In genomic region chr3:52446631-52447511, GRCh38 we compare ENCODE assay signal across 1 cellular context.
TF ChIP-seq lines count a peak whose summit lies in the region.

No MANE protein-coding gene starts in this region.

TF ChIP-seq in HepG2, 621 proteins besides CTCF, POLR2A, EP300 and RAD21 (continued from another document and continues in another):
- TF ChIP-seq ZNF282 (IDR thresholded peaks at IDR 0.05; ENCODE audit: partially characterized antibody) = no peak
- TF ChIP-seq ZNF224 (CRISPR knock-in tag; IDR thresholded peaks at IDR 0.05) = no peak
- no peak for TF ChIP-seq TEAD3 (CRISPR knock-in tag; optimal IDR thresholded peaks at IDR 0.05; ENCODE audit: borderline replicate concordance)
- TF ChIP-seq, protein P1, sequence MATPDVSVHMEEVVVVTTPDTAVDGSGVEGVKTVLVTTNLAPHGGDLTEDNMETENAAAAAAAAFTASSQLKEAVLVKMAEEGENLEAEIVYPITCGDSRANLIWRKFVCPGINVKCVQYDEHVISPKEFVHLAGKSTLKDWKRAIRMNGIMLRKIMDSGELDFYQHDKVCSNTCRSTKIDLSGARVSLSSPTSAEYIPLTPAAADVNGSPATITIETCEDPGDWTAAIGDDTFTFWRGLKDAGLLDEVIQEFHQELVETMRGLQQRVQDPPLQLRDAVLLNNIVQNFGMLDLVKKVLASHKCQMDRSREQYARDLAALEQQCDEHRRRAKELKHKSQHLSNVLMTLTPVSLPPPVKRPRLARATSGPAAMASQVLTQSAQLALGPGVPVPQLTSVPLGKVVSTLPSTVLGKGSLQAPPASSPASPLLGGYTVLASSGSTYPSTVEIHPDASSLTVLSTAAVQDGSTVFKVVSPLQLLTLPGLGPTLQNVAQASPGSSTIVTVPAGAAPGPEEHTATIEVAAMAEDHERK (CRISPR knock-in tag; IDR thresholded peaks at IDR 0.05; ENCODE audit: low read depth) = no peak
- TF ChIP-seq ZNF644 (CRISPR knock-in tag; IDR thresholded peaks at IDR 0.05; ENCODE audit: low read depth) = no peak
- no peak for TF ChIP-seq SNRNP70 (IDR thresholded peaks at IDR 0.05; ENCODE audit: low read depth, low read length)
- TF ChIP-seq MEIS2 (CRISPR knock-in tag; IDR thresholded peaks at IDR 0.05) = no peak
- TF ChIP-seq IRF2 (CRISPR knock-in tag; IDR thresholded peaks at IDR 0.05) = 0 out of 2 replicates have a peak, but pooled peaks have one; percentile 30
- no peak for TF ChIP-seq FOXM1 (CRISPR knock-in tag; IDR thresholded peaks at IDR 0.05)
- TF ChIP-seq CBX5 (CRISPR knock-in tag; IDR thresholded peaks at IDR 0.05; ENCODE audit: borderline replicate concordance) = no peak; the same call in 1 of the 2 replicates
- TF ChIP-seq ZNF609 (CRISPR knock-in tag; IDR thresholded peaks at IDR 0.05; ENCODE audit: borderline replicate concordance) = no peak
- 0 out of 2 replicates have a peak, but pooled peaks have one; percentile 23 for TF ChIP-seq ZBTB4 (CRISPR knock-in tag; IDR thresholded peaks at IDR 0.05; ENCODE audit: borderline replicate concordance)
- no peak for TF ChIP-seq HNRNPL (IDR thresholded peaks at IDR 0.05; ENCODE audit: low read depth, low read length)
- TF ChIP-seq ZNF136 (CRISPR knock-in tag; IDR thresholded peaks at IDR 0.05; ENCODE audit: low read depth) = no peak
- TF ChIP-seq IRF1 (CRISPR knock-in tag; IDR thresholded peaks at IDR 0.05; ENCODE audit: low read depth) = no peak
- no peak for TF ChIP-seq ZMYM2 (CRISPR knock-in tag; IDR thresholded peaks at IDR 0.05)
- TF ChIP-seq, protein P2, sequence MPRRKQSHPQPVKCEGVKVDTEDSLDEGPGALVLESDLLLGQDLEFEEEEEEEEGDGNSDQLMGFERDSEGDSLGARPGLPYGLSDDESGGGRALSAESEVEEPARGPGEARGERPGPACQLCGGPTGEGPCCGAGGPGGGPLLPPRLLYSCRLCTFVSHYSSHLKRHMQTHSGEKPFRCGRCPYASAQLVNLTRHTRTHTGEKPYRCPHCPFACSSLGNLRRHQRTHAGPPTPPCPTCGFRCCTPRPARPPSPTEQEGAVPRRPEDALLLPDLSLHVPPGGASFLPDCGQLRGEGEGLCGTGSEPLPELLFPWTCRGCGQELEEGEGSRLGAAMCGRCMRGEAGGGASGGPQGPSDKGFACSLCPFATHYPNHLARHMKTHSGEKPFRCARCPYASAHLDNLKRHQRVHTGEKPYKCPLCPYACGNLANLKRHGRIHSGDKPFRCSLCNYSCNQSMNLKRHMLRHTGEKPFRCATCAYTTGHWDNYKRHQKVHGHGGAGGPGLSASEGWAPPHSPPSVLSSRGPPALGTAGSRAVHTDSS (CRISPR knock-in tag; conservative IDR thresholded peaks at IDR 0.05) = no peak
- TF ChIP-seq GABPA (IDR thresholded peaks at IDR 0.05; ENCODE audit: low read depth, low read length) = no peak
- no peak for TF ChIP-seq GABPA (CRISPR knock-in tag; IDR thresholded peaks at IDR 0.05; ENCODE audit: low read depth)
- no peak for TF ChIP-seq RARG (CRISPR knock-in tag; IDR thresholded peaks at IDR 0.05; ENCODE audit: low read depth)
- TF ChIP-seq ZNF598 (CRISPR knock-in tag; IDR thresholded peaks at IDR 0.05; ENCODE audit: borderline replicate concordance) = 0 out of 2 replicates have a peak, but pooled peaks have one; percentile 57
- no peak for TF ChIP-seq TMF1 (CRISPR knock-in tag; IDR thresholded peaks at IDR 0.05; ENCODE audit: low read depth)
- no peak; the same call in 1 of the 2 replicates for TF ChIP-seq ELF3 (CRISPR knock-in tag; IDR thresholded peaks at IDR 0.05)
- no peak for TF ChIP-seq THAP11 (CRISPR knock-in tag; IDR thresholded peaks at IDR 0.05)
- TF ChIP-seq AGO1 (IDR thresholded peaks at IDR 0.05; ENCODE audit: low read depth, low read length, poor library complexity, severe bottlenecking) = no peak
- peak; percentile 54; the same call in 1 of the 2 replicates for TF ChIP-seq TARDBP (CRISPR knock-in tag; IDR thresholded peaks at IDR 0.05)
- TF ChIP-seq, protein P3, sequence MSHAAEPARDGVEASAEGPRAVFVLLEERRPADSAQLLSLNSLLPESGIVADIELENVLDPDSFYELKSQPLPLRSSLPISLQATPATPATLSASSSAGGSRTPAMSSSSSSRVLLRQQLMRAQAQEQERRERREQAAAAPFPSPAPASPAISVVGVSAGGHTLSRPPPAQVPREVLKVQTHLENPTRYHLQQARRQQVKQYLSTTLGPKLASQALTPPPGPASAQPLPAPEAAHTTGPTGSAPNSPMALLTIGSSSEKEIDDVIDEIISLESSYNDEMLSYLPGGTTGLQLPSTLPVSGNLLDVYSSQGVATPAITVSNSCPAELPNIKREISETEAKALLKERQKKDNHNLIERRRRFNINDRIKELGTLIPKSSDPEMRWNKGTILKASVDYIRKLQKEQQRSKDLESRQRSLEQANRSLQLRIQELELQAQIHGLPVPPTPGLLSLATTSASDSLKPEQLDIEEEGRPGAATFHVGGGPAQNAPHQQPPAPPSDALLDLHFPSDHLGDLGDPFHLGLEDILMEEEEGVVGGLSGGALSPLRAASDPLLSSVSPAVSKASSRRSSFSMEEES (CRISPR knock-in tag; IDR thresholded peaks at IDR 0.05) = peak; percentile 58; the same call in 1 of the 2 replicates
- peak; percentile 49 for TF ChIP-seq MAX (IDR thresholded peaks at IDR 0.05)
- TF ChIP-seq NFIB (CRISPR knock-in tag; IDR thresholded peaks at IDR 0.05; ENCODE audit: borderline replicate concordance) = no peak
- TF ChIP-seq ZNF672 (CRISPR knock-in tag; IDR thresholded peaks at IDR 0.05) = no peak
- TF ChIP-seq TOPORS (CRISPR knock-in tag; IDR thresholded peaks at IDR 0.05) = no peak
- TF ChIP-seq ZNF331 (CRISPR knock-in tag; IDR thresholded peaks at IDR 0.05) = no peak
- TF ChIP-seq SALL2 (CRISPR knock-in tag; IDR thresholded peaks at IDR 0.05) = no peak
- TF ChIP-seq ZBTB42 (CRISPR knock-in tag; IDR thresholded peaks at IDR 0.05) = no peak
- 0 out of 2 replicates have a peak, but pooled peaks have one; percentile 60 for TF ChIP-seq CSRNP1 (CRISPR knock-in tag; IDR thresholded peaks at IDR 0.05)
- no peak for TF ChIP-seq MBNL3 (CRISPR knock-in tag; conservative IDR thresholded peaks at IDR 0.05)
- no peak for TF ChIP-seq ZNF564 (CRISPR knock-in tag; IDR thresholded peaks at IDR 0.05)
- no peak for TF ChIP-seq ZNF780A (CRISPR knock-in tag; IDR thresholded peaks at IDR 0.05)
- no peak; the same call in 1 of the 2 replicates for TF ChIP-seq ERF (CRISPR knock-in tag; IDR thresholded peaks at IDR 0.05)
- no peak for TF ChIP-seq SIX4 (CRISPR knock-in tag; IDR thresholded peaks at IDR 0.05)
- TF ChIP-seq ZNF20 (CRISPR knock-in tag; IDR thresholded peaks at IDR 0.05) = no peak
- TF ChIP-seq ZNF784 (CRISPR knock-in tag; IDR thresholded peaks at IDR 0.05; ENCODE audit: borderline replicate concordance) = no peak
- 0 out of 2 replicates have a peak, but pooled peaks have one; percentile 61 for TF ChIP-seq HIVEP1 (CRISPR knock-in tag; IDR thresholded peaks at IDR 0.05)
- TF ChIP-seq, protein P4, sequence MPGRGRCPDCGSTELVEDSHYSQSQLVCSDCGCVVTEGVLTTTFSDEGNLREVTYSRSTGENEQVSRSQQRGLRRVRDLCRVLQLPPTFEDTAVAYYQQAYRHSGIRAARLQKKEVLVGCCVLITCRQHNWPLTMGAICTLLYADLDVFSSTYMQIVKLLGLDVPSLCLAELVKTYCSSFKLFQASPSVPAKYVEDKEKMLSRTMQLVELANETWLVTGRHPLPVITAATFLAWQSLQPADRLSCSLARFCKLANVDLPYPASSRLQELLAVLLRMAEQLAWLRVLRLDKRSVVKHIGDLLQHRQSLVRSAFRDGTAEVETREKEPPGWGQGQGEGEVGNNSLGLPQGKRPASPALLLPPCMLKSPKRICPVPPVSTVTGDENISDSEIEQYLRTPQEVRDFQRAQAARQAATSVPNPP (CRISPR knock-in tag; IDR thresholded peaks at IDR 0.05) = no peak
- TF ChIP-seq EHMT2 (IDR thresholded peaks at IDR 0.05; ENCODE audit: borderline replicate concordance, low read depth, low read length) = no peak
- TF ChIP-seq, protein P5, sequence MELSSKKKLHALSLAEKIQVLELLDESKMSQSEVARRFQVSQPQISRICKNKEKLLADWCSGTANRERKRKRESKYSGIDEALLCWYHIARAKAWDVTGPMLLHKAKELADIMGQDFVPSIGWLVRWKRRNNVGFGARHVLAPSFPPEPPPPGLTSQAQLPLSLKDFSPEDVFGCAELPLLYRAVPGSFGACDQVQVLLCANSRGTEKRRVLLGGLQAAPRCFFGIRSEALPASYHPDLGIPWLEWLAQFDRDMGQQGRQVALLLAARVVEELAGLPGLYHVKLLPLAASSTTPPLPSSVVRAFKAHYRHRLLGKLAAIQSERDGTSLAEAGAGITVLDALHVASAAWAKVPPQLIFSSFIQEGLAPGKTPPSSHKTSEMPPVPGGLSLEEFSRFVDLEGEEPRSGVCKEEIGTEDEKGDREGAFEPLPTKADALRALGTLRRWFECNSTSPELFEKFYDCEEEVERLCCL (CRISPR knock-in tag; IDR thresholded peaks at IDR 0.05; ENCODE audit: borderline replicate concordance) = no peak
- no peak for TF ChIP-seq GLI4 (CRISPR knock-in tag; IDR thresholded peaks at IDR 0.05; ENCODE audit: borderline replicate concordance)
